In the genomic region with DNA sequence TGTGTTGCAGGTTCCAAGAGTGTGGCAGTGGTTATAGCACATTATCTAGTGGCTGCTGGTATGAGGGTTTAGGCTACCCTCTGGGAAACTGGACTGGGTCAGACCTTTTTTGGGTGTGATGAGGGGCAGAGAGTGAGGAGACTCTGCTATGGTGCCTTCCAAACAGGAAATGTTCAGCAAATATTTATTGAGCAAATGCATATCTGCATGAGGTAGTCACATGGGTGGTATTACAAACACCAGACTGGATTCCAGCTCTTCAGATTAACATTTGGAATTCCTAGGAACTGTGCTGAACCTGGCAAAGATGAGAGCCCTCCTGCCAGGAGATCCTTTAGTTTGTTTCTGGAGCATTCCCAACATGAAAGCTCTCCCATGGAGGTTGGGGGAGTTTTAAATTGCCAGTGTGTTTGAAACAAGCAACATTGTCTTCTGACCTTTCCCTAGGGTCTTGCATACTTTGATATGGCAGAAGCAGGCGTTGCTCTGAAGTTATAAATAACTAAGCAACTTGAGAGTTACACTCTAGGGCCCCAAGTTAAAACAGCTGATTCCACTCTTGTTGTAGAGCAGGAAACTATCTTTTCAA, we compare ENCODE assay signal across 10 cellular contexts.
A peak's percentile ranks its signal among the peaks of the same experiment; 100 is the strongest.
DNase-seq lines count a peak whose midpoint lies in the region; ATAC-seq and TF ChIP-seq lines count a peak whose summit lies in the region.
"Had no signal": no experiment of that assay in that cellular context is flagged by ENCODE, and none has a peak within 500 bp of the region (broad histone marks: within the 10 kb centered on the region; RNA-seq: fewer than 3 reads in every experiment).

No MANE protein-coding gene starts in this region.

- no peak overlapping the region; the same call in 1 of the 2 replicates for H3K9ac ChIP-seq in IMR-90 (ENCODE audit: low read depth, low read length)

- H3K27me3 ChIP-seq in IMR-90 (ENCODE audit: control insufficient read depth, insufficient read depth, low read length) (no peaks in the 10 kb centered on the region), esophagus muscularis mucosa (no peaks in the 10 kb centered on the region)

- H3K4me1 ChIP-seq in IMR-90 (ENCODE audit: control insufficient read depth, insufficient read depth, low read length) (peaks cover 24% of the 10 kb centered on the region), mucosa of descending colon (ENCODE audit: low read depth) (peaks cover 4% of the 10 kb centered on the region), esophagus muscularis mucosa (peaks cover 22 to 40% (median 32%) of the 10 kb centered on the region in 4 donors)

- no peak for TF ChIP-seq RAD21 in IMR-90 (IDR thresholded peaks at IDR 0.05; ENCODE audit: low read length)

- peaks cover 22% of the 10 kb centered on the region for H3K9me1 ChIP-seq in IMR-90 (ENCODE audit: insufficient read depth, low read length)

- POLR2A ChIA-PET in IMR-90 (lab: Charles Lee; ENCODE audit: unreplicated experiment), result interaction anchor here (0.7 kb wide), 1 partner anchor 113 kb away, joined by 13 read pairs; no protein-coding TSS in a partner anchor

- peak overlapping the region; percentile 95 for H4K5ac ChIP-seq in IMR-90 (ENCODE audit: low read depth, low read length)

- intact Hi-C loops in IMR-90 (cut with micrococcal nuclease) (no loop called here), mucosa of descending colon (cut with DNase I, micrococcal nuclease) (no loop called here), esophagus muscularis mucosa (cut with DNase I) (no loop called here)

- peak overlapping the region; percentile 96 for H4K91ac ChIP-seq in IMR-90 (ENCODE audit: insufficient read depth, low read depth, low read length)

- peak overlapping the region; percentile 1 for H2AK9ac ChIP-seq in IMR-90 (replicated peaks; ENCODE audit: low read depth, low read length, poor library complexity)

- peak overlapping the region; percentile 60 for H2AFZ ChIP-seq in IMR-90 (replicated peaks; ENCODE audit: low read length, poor library complexity)

- H3K9me3 ChIP-seq in IMR-90 (ENCODE audit: control insufficient read depth, insufficient read depth, low read length) (no peaks in the 10 kb centered on the region), mucosa of descending colon (no peaks in the 10 kb centered on the region), esophagus muscularis mucosa (no peaks in the 10 kb centered on the region)

- in situ Hi-C loops in IMR-90 (cut with MboI; ENCODE audit: low sequenced_read_pairs), result no loop called here

- H4K8ac ChIP-seq in IMR-90 (ENCODE audit: low read depth in 2 of 2, low read length in 2 of 2), result peak overlapping the region; percentile 55 to 89

- no peak overlapping the region for H3K4me3 ChIP-seq in IMR-90 (ENCODE audit: insufficient read depth, low read depth, low read length)
- H3K4me3 ChIP-seq in coronary artery, result peak overlapping the region; percentile 16
- no peak overlapping the region for H3K4me3 ChIP-seq in mucosa of descending colon
- no peak overlapping the region for H3K4me3 ChIP-seq in esophagus muscularis mucosa

- CTCF ChIA-PET in IMR-90 (lab: Yijun Ruan, JAX), result no interaction called here

- H3K14ac ChIP-seq in IMR-90 (replicated peaks; ENCODE audit: low read depth, low read length), result peak overlapping the region; percentile 65

- H3K4me2 ChIP-seq in IMR-90 (ENCODE audit: low read depth, low read length), result peak overlapping the region; percentile 82

- peak overlapping the region; percentile 91 for H2BK120ac ChIP-seq in IMR-90 (ENCODE audit: low read depth, low read length)

- H2AK5ac ChIP-seq in IMR-90 (ENCODE audit: low read depth, low read length), result peak overlapping the region; percentile 68

- BruUV-seq in IMR-90 (replicated peaks; lab: Mats Ljungman, UMichigan), result no TSS peak

- H3K79me1 ChIP-seq in IMR-90 (ENCODE audit: low read depth in 1 of 2, low read length in 2 of 2), result peaks cover 28 to 36% of the 10 kb centered on the region in 2 experiments

- peak overlapping the region; percentile 94; the same call in 1 of the 3 replicates for H2BK15ac ChIP-seq in IMR-90 (ENCODE audit: low read depth, low read length)

- no CpG with 5 or more reads among the region's 1 CpG for WGBS in IMR-90 (ENCODE audit: extremely low coverage in 2 of 2, insufficient read length in 1 of 2), 2 experiments
- WGBS in esophagus muscularis mucosa, result 17% methylated on average over 1 of the region's 1 CpG

- TF ChIP-seq POLR2A in IMR-90 (IDR thresholded peaks at IDR 0.05; ENCODE audit: low read depth, low read length) (no peak), esophagus muscularis mucosa (IDR thresholded peaks at IDR 0.05; ENCODE audit: low read depth) (no peak)

- peak overlapping the region; percentile 94 for H3K18ac ChIP-seq in IMR-90 (ENCODE audit: low read depth, low read length)

- H3K27ac ChIP-seq in 22Rv1 (peak overlapping the region; percentile 55), IMR-90 (ENCODE audit: insufficient read depth, low read length) (peak overlapping the region; percentile 81), coronary artery (peak overlapping the region; percentile 41 to 52), esophagus muscularis mucosa (replicated peaks in 1 of 4) (peak overlapping the region in 1 of 4 donors; percentile 5)

- H3K36me3 ChIP-seq in IMR-90 (ENCODE audit: control insufficient read depth, insufficient read depth, low read length) (no peaks in the 10 kb centered on the region), mucosa of descending colon (ENCODE audit: low read depth) (no peaks in the 10 kb centered on the region), esophagus muscularis mucosa (no peaks in the 10 kb centered on the region)

- H4K20me1 ChIP-seq in IMR-90 (ENCODE audit: insufficient read depth, low read length), result no peaks in the 10 kb centered on the region

- no peak for TF ChIP-seq EP300 in esophagus muscularis mucosa (IDR thresholded peaks at IDR 0.05)

- H3K56ac ChIP-seq in IMR-90 (ENCODE audit: extremely low read depth, insufficient read depth, low read length), result peak overlapping the region; percentile 88

- DNase-seq in IMR-90, result peak; percentile 70
- no peak for DNase-seq in coronary artery (ENCODE audit: low spot score)
- no peak for DNase-seq in mucosa of descending colon
- DNase-seq in NCI-H510A (lab: John Stamatoyannopoulos, UW), result no peak
- no peak for DNase-seq in esophagus muscularis mucosa (ENCODE audit: extremely low spot score)
- no peak for DNase-seq in cerebellar nuclear complex (lab: John Stamatoyannopoulos, UW)
- DNase-seq in NCI-H1417 treated with DMSO at 0.1 percent for 48 hours (lab: John Stamatoyannopoulos, UW), result no peak
- DNase-seq: effector CD4-positive, alpha-beta T cell; naive thymus-derived CD8-positive, alpha-beta T cell had no signal

- H3K4ac ChIP-seq in IMR-90 (ENCODE audit: low read depth, low read length), result peak overlapping the region; percentile 78

- dilution Hi-C loops in IMR-90 (cut with HindIII; ENCODE audit: low sequenced_read_pairs, unreplicated experiment), result no loop called here

- ATAC-seq in IMR-90 (ENCODE audit: low read depth) (peak; percentile 90), mucosa of descending colon (peak; percentile 51)
- ATAC-seq: naive thymus-derived CD8-positive, alpha-beta T cell had no signal

- H3K23ac ChIP-seq in IMR-90 (ENCODE audit: low read depth, low read length), result peak overlapping the region; percentile 83

- peak overlapping the region; percentile 96 for H2BK20ac ChIP-seq in IMR-90 (ENCODE audit: low read depth, low read length)

- H2BK5ac ChIP-seq in IMR-90 (ENCODE audit: low read depth, low read length, poor library complexity, severe bottlenecking), result peak overlapping the region; percentile 78

- no peak for TF ChIP-seq CTCF in 22Rv1 (IDR thresholded peaks at IDR 0.05)
- TF ChIP-seq CTCF in IMR-90 (conservative IDR thresholded peaks at IDR 0.05; ENCODE audit: low read depth, low read length), result no peak
- TF ChIP-seq CTCF in coronary artery (IDR thresholded peaks at IDR 0.05), result no peak
- TF ChIP-seq CTCF in mucosa of descending colon (IDR thresholded peaks at IDR 0.05), result no peak
- TF ChIP-seq CTCF in esophagus muscularis mucosa (IDR thresholded peaks at IDR 0.05), result no peak

TF ChIP-seq in IMR-90, 13 proteins besides CTCF, POLR2A, EP300 and RAD21:
- TF ChIP-seq RCOR1 (IDR thresholded peaks at IDR 0.05; ENCODE audit: insufficient replicate concordance, low read length), result no peak
- TF ChIP-seq, protein P1, sequence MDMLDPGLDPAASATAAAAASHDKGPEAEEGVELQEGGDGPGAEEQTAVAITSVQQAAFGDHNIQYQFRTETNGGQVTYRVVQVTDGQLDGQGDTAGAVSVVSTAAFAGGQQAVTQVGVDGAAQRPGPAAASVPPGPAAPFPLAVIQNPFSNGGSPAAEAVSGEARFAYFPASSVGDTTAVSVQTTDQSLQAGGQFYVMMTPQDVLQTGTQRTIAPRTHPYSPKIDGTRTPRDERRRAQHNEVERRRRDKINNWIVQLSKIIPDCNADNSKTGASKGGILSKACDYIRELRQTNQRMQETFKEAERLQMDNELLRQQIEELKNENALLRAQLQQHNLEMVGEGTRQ (IDR thresholded peaks at IDR 0.05; ENCODE audit: low read depth, low read length), result peak; percentile 48; the same call in 1 of the 2 replicates
- TF ChIP-seq CEBPB (IDR thresholded peaks at IDR 0.05; ENCODE audit: low read depth, low read length), result peak; percentile 55
